In the genomic region with DNA sequence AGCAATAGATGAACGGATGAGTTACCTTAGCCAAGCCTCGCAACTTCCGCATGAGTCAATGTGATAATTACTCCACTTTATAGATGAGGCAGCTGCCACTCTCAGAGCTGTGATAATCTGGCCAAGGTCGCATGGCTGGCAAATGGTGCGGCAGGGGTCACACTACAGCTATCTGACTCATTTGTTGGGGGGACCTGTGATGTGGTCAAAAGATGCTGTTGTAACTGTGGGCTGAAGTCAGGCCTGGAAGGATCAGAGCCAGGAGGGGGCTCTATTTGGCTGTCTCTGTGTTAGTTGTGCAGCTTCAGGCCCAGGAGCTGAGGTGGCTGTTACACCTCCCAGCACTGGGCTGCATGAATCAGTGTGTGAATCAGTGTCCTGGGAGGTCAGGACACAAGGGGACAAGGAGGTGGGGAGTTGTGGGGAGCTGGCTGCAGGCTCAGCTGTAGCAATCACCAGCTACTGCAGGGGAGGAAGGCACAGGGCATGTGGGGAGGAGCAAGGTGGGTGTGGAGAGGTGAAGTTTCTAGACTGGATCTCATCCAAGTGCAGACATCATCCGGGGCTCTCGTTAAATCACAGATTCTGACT, we compare ENCODE assay signal across 1 cellular context.
TF ChIP-seq lines count a peak whose summit lies in the region.

No MANE protein-coding gene starts in this region.

TF ChIP-seq in H1, 55 proteins besides CTCF, POLR2A, EP300 and RAD21 (continued from another document):
- no peak for TF ChIP-seq CEBPB (IDR thresholded peaks at IDR 0.05; ENCODE audit: low read depth, low read length)
- TF ChIP-seq HDAC2 (IDR thresholded peaks at IDR 0.05; ENCODE audit: borderline replicate concordance in 1 of 2, low read depth in 2 of 2, low read length in 2 of 2): no peak
- TF ChIP-seq, protein P1, sequence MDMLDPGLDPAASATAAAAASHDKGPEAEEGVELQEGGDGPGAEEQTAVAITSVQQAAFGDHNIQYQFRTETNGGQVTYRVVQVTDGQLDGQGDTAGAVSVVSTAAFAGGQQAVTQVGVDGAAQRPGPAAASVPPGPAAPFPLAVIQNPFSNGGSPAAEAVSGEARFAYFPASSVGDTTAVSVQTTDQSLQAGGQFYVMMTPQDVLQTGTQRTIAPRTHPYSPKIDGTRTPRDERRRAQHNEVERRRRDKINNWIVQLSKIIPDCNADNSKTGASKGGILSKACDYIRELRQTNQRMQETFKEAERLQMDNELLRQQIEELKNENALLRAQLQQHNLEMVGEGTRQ (IDR thresholded peaks at IDR 0.05; ENCODE audit: low read length): no peak
- no peak for TF ChIP-seq RNF2 (IDR thresholded peaks at IDR 0.05; ENCODE audit: borderline replicate concordance, low read depth, low read length, missing control alignments, poor library complexity, severe bottlenecking)
- TF ChIP-seq JUN (IDR thresholded peaks at IDR 0.05; ENCODE audit: low read depth, low read length): no peak
TF ChIP-seq in H1: peak in this region for 0.
